ENCODE assay signal across 8 cellular contexts in the genomic region with DNA sequence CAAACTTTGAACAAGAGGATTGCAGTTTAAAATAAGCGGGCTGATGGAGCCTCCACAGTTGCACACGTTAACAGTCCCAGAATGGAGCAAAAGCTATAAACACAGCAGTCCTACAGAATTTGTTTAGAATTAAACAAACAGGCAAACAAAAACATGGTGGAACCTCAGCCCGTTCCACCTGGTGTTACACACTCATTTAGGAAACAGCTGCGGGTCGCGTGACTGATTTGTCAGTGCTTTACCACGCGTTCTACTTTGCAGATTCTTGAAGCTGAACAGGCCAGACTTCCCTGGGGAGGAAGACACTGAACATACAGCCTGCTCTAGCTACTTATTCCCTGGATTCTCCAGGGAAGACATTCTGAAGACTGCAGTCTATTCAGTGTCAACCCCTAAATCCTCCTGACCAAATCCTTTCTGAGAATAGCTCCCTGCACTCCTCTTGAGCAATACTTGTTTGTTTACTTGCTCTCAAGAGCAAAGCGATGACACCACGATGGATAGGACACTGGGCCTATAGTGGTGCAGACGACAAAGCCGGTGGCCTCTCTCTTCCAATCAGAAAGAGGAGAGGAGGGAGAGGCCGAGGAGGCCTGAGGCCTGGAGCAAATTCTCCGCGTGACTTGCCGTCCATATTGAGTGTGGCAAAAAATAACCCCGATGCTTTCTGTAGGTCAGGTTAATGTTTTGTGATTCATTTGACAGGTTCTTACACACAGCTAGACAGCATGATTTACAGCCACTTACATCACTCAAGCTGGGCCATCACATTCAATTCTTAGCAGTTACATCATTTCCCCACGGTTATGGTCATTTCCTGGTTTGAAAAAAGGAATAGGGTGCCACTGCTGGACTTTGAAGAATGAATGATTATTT. TPM values are rescaled to one million over a fixed set of nuclear protein-coding genes. Genes with fewer than 3 reads are reported as not detected.
DNase-seq lines count a peak whose midpoint lies in the region; ATAC-seq and TF ChIP-seq lines count a peak whose summit lies in the region.

No MANE protein-coding gene starts in this region.

- no peaks in the 10 kb centered on the region for H3K9me2 ChIP-seq in DOHH2 (replicated peaks; ENCODE audit: control insufficient read depth, low read length)

- peaks cover 2% of the 10 kb centered on the region for H3K27me3 Mint-ChIP-seq in activated T-helper 1 cell treated with anti-CD3 and anti-CD28 coated beads, Interleukin-12 subunit alpha, Interleukin-12 subunit beta, Interleukin-2, Interleukin-4 antibody, amounts not matched to agents 30 ng/mL and 10 ng/mL and 1 ng/mL, durations not matched to agents 14 hours and 24 hours and 36 hours (ENCODE audit: insufficient read depth)
- peaks cover 0 to 5% (median 3%) of the 10 kb centered on the region in 3 donors for H3K27me3 Mint-ChIP-seq in naive B cell

- peaks cover 26% of the 10 kb centered on the region for H3F3A ChIP-seq in DOHH2 (ENCODE audit: control insufficient read depth, insufficient read depth)

- H3K4me1 ChIP-seq in DOHH2 (ENCODE audit: control insufficient read depth, low read length) (peaks cover 59% of the 10 kb centered on the region), fibroblast of lung (ENCODE audit: control insufficient read depth, extremely low read depth, insufficient read depth, low read length) (peaks cover 6% of the 10 kb centered on the region)

- H3K9ac ChIP-seq in fibroblast of lung (ENCODE audit: insufficient read depth, low read length), result no peak overlapping the region

- TF ChIP-seq CTCF in DOHH2 (IDR thresholded peaks at IDR 0.05; ENCODE audit: low read depth, low read length, poor library complexity, severe bottlenecking) (no peak), fibroblast of lung (conservative IDR thresholded peaks at IDR 0.05 in 1 of 2, IDR thresholded peaks at IDR 0.05 in 1 of 2; ENCODE audit: low read depth in 1 of 2, low read length in 2 of 2) (no peak)

- H3K9me3 Mint-ChIP-seq in activated T-helper 1 cell treated with anti-CD3 and anti-CD28 coated beads, Interleukin-12 subunit alpha, Interleukin-12 subunit beta, Interleukin-2, Interleukin-4 antibody, amounts not matched to agents 30 ng/mL and 10 ng/mL and 1 ng/mL, durations not matched to agents 14 hours and 24 hours and 36 hours, result no peaks in the 10 kb centered on the region
- peaks cover 0 to 3% (median 0%) of the 10 kb centered on the region in 7 donors for H3K9me3 Mint-ChIP-seq in naive B cell
- no peaks in the 10 kb centered on the region for H3K9me3 Mint-ChIP-seq in stimulated activated effector memory CD8-positive, alpha-beta T cell treated with anti-CD3 and anti-CD28 coated beads, Interleukin-12 subunit alpha, Interleukin-12 subunit beta, amount 100 ng/mL, for 72 hours

- H3K27ac ChIP-seq in DOHH2 (ENCODE audit: low read depth, low read length) (peak overlapping the region; percentile 85), fibroblast of lung (ENCODE audit: insufficient read depth, low read length) (peak overlapping the region; percentile 74)

- H3K9me3 ChIP-seq in DOHH2 (ENCODE audit: control insufficient read depth, insufficient read depth, low read length), result no peaks in the 10 kb centered on the region
- no peaks in the 10 kb centered on the region for H3K9me3 ChIP-seq in fibroblast of lung (ENCODE audit: control insufficient read depth, insufficient read depth, low read depth, low read length)

- H3K4me1 Mint-ChIP-seq in activated T-helper 1 cell treated with anti-CD3 and anti-CD28 coated beads, Interleukin-12 subunit alpha, Interleukin-12 subunit beta, Interleukin-2, Interleukin-4 antibody, amounts not matched to agents 30 ng/mL and 10 ng/mL and 1 ng/mL, durations not matched to agents 14 hours and 24 hours and 36 hours (ENCODE audit: low read depth), result peaks cover 34% of the 10 kb centered on the region
- H3K4me1 Mint-ChIP-seq in naive B cell, result peaks cover 38 to 52% (median 51%) of the 10 kb centered on the region in 3 donors
- peaks cover 42% of the 10 kb centered on the region for H3K4me1 Mint-ChIP-seq in stimulated activated effector memory CD8-positive, alpha-beta T cell treated with anti-CD3 and anti-CD28 coated beads, Interleukin-12 subunit alpha, Interleukin-12 subunit beta, amount 100 ng/mL, for 72 hours

- H3K79me2 ChIP-seq in DOHH2 (ENCODE audit: control insufficient read depth, low read length) (peaks cover 29% of the 10 kb centered on the region), fibroblast of lung (ENCODE audit: control insufficient read depth, insufficient read depth, low read length) (peaks cover 6% of the 10 kb centered on the region)

- intact Hi-C loops in activated T-helper 1 cell treated with anti-CD3 and anti-CD28 coated beads, Interleukin-12 subunit alpha, Interleukin-12 subunit beta, Interleukin-2, Interleukin-4 antibody, amounts not matched to agents 30 ng/mL and 10 ng/mL and 1 ng/mL, durations not matched to agents 14 hours and 24 hours and 36 hours (cut with micrococcal nuclease), result loop anchor here (1.0 to 10.0 kb wide), 5 partner anchors 71 to 1277 kb away; a partner anchor contains a TSS

- H3K4me3 ChIP-seq in DOHH2 (ENCODE audit: low read length) (peak overlapping the region; percentile 66), fibroblast of lung (replicated peaks in 1 of 4; ENCODE audit: control extremely low read depth in 1 of 4, insufficient read depth in 1 of 4, low read depth in 3 of 4, low read length in 4 of 4) (peak overlapping the region in 2 of 4 experiments; percentile 5 to 6)

- DNase-seq in H4 (ENCODE audit: low spot score) (peak; percentile 100), LHCN-M2 (ENCODE audit: low read depth) (peak; percentile 99), RKO (ENCODE audit: low spot score) (peak; percentile 100), fibroblast of lung (ENCODE audit: low read depth in 2 of 2) (peak; percentile 99 to 100), naive B cell (peak; percentile 90)
- DNase-seq in activated T-helper 1 cell treated with anti-CD3 and anti-CD28 coated beads, Interleukin-12 subunit alpha, Interleukin-12 subunit beta, Interleukin-2, Interleukin-4 antibody, amounts not matched to agents 30 ng/mL and 10 ng/mL and 1 ng/mL, durations not matched to agents 14 hours and 24 hours and 36 hours (ENCODE audit: low spot score), result peak; percentile 88
- DNase-seq in stimulated activated effector memory CD8-positive, alpha-beta T cell treated with anti-CD3 and anti-CD28 coated beads, Interleukin-12 subunit alpha, Interleukin-12 subunit beta, amount 100 ng/mL, for 72 hours (ENCODE audit: low spot score in 2 of 2), result peak; percentile 57 to 91

- 0 out of 2 replicates have a peak, but pooled peaks cover under 1% of the 10 kb centered on the region for H4K20me1 ChIP-seq in DOHH2 (ENCODE audit: control insufficient read depth, insufficient read depth, low read depth, low read length)
- H4K20me1 ChIP-seq in fibroblast of lung (ENCODE audit: control insufficient read depth, extremely low read depth, insufficient read depth, low read length), result no peaks in the 10 kb centered on the region

- H3K27ac Mint-ChIP-seq in activated T-helper 1 cell treated with anti-CD3 and anti-CD28 coated beads, Interleukin-12 subunit alpha, Interleukin-12 subunit beta, Interleukin-2, Interleukin-4 antibody, amounts not matched to agents 30 ng/mL and 10 ng/mL and 1 ng/mL, durations not matched to agents 14 hours and 24 hours and 36 hours, result peak overlapping the region; percentile 89
- peak overlapping the region; percentile 99 to 100 (median 100) for H3K27ac Mint-ChIP-seq in naive B cell
- H3K27ac Mint-ChIP-seq in stimulated activated effector memory CD8-positive, alpha-beta T cell treated with anti-CD3 and anti-CD28 coated beads, Interleukin-12 subunit alpha, Interleukin-12 subunit beta, amount 100 ng/mL, for 72 hours, result peak overlapping the region; percentile 97

- peak overlapping the region; percentile 61 for H3K4me3 Mint-ChIP-seq in activated T-helper 1 cell treated with anti-CD3 and anti-CD28 coated beads, Interleukin-12 subunit alpha, Interleukin-12 subunit beta, Interleukin-2, Interleukin-4 antibody, amounts not matched to agents 30 ng/mL and 10 ng/mL and 1 ng/mL, durations not matched to agents 14 hours and 24 hours and 36 hours
- H3K4me3 Mint-ChIP-seq in naive B cell, result peak overlapping the region; percentile 61 to 85 (median 73)
- peak overlapping the region; percentile 63 for H3K4me3 Mint-ChIP-seq in stimulated activated effector memory CD8-positive, alpha-beta T cell treated with anti-CD3 and anti-CD28 coated beads, Interleukin-12 subunit alpha, Interleukin-12 subunit beta, amount 100 ng/mL, for 72 hours

- H3K4me2 ChIP-seq in DOHH2 (ENCODE audit: low read length) (peak overlapping the region; percentile 81), fibroblast of lung (ENCODE audit: extremely low read depth, insufficient read depth, low read length) (peak overlapping the region; percentile 20)

- H3K36me3 Mint-ChIP-seq in activated T-helper 1 cell treated with anti-CD3 and anti-CD28 coated beads, Interleukin-12 subunit alpha, Interleukin-12 subunit beta, Interleukin-2, Interleukin-4 antibody, amounts not matched to agents 30 ng/mL and 10 ng/mL and 1 ng/mL, durations not matched to agents 14 hours and 24 hours and 36 hours (ENCODE audit: low read depth), result no peaks in the 10 kb centered on the region
- H3K36me3 Mint-ChIP-seq in naive B cell, result no peaks in the 10 kb centered on the region
- peaks cover 46% of the 10 kb centered on the region for H3K36me3 Mint-ChIP-seq in stimulated activated effector memory CD8-positive, alpha-beta T cell treated with anti-CD3 and anti-CD28 coated beads, Interleukin-12 subunit alpha, Interleukin-12 subunit beta, amount 100 ng/mL, for 72 hours

- ATAC-seq in naive B cell (ENCODE audit: low read depth in 2 of 2), result peak; percentile 59 to 61
- ATAC-seq in stimulated activated effector memory CD8-positive, alpha-beta T cell treated with anti-CD3 and anti-CD28 coated beads, Interleukin-12 subunit alpha, Interleukin-12 subunit beta, amount 100 ng/mL, for 72 hours, result peak; percentile 82

- H3K27me3 ChIP-seq in DOHH2 (ENCODE audit: control insufficient read depth, low read length) (no peaks in the 10 kb centered on the region), fibroblast of lung (ENCODE audit: control insufficient read depth, insufficient read depth, low read length) (no peaks in the 10 kb centered on the region)

- 0 out of 2 replicates have a peak, but pooled peaks cover under 1% of the 10 kb centered on the region for H3K36me3 ChIP-seq in DOHH2 (ENCODE audit: control insufficient read depth, low read length)
- H3K36me3 ChIP-seq in fibroblast of lung (ENCODE audit: control insufficient read depth, insufficient read depth, low read length), result no peaks in the 10 kb centered on the region

- peak overlapping the region; percentile 25 for H2AFZ ChIP-seq in fibroblast of lung (ENCODE audit: low read length)

RNA-seq across cellular contexts. Expression of a gene that starts 4.0 kb away (rescaled TPM):
- total RNA-seq in H4 (2014; rRNA removed; shearing (Covaris generic)), result 26.6 and 28.5 TPM in 2 replicates
- 25.1 and 35.6 TPM in 2 replicates for total RNA-seq in LHCN-M2 (2014; rRNA removed)
- 78.6 TPM for polyA plus RNA-seq in LHCN-M2 (2012)
- 39.9 and 40.8 TPM in 2 replicates for total RNA-seq in activated T-helper 1 cell treated with anti-CD3 and anti-CD28 coated beads, Interleukin-12 subunit alpha, Interleukin-12 subunit beta, Interleukin-2, Interleukin-4 antibody, amounts not matched to agents 30 ng/mL and 10 ng/mL and 1 ng/mL, durations not matched to agents 14 hours and 24 hours and 36 hours
- total RNA-seq in fibroblast of lung, result 28.0 and 41.1 TPM in 2 replicates
- polyA plus RNA-seq in fibroblast of lung, result 50.6 and 67.6 TPM in 2 replicates
- polyA plus RNA-seq in fibroblast of lung (2012), result 83.9 and 96.1 TPM in 2 replicates
- 15.3 and 30.1 TPM in 2 replicates for polyA minus RNA-seq in fibroblast of lung (ENCODE audit: low replicate concordance)
- 100 to 1,000 TPM; 142 to 196 (median 164) TPM for polyA plus RNA-seq in naive B cell (ENCODE audit: low read depth in 6 of 6)

RNA-seq across cellular contexts. Expression of a gene that starts 4.6 kb away (rescaled TPM):
- total RNA-seq in H4 (2014; rRNA removed; shearing (Covaris generic)), result 6.9 and 7.4 TPM in 2 replicates
- total RNA-seq in LHCN-M2 (2014; rRNA removed) (24.3 and 32.3 TPM in 2 replicates), fibroblast of lung (38.5 and 40.3 TPM in 2 replicates)
- 16.6 TPM for polyA plus RNA-seq in LHCN-M2 (2012)
- total RNA-seq in activated T-helper 1 cell treated with anti-CD3 and anti-CD28 coated beads, Interleukin-12 subunit alpha, Interleukin-12 subunit beta, Interleukin-2, Interleukin-4 antibody, amounts not matched to agents 30 ng/mL and 10 ng/mL and 1 ng/mL, durations not matched to agents 14 hours and 24 hours and 36 hours, result 40.7 and 41.3 TPM in 2 replicates
- polyA plus RNA-seq in fibroblast of lung (13.5 and 17.6 TPM in 2 replicates), naive B cell (ENCODE audit: low read depth in 6 of 6) (10 to 100 TPM in 5 of 6 donors, 1 to 10 TPM in 1; 7.5 to 23.9 (median 15.1) TPM)
- 21.9 and 26.4 TPM in 2 replicates for polyA plus RNA-seq in fibroblast of lung (2012)
- 43.6 and 55.9 TPM in 2 replicates for polyA minus RNA-seq in fibroblast of lung (ENCODE audit: low replicate concordance)
